In genomic region chr5:36239370-36240293, GRCh38 we compare ENCODE assay signal across 9 cellular contexts. TPM values are rescaled to one million over a fixed set of nuclear protein-coding genes. Genes with fewer than 3 reads are reported as not detected.
A peak's percentile ranks its signal among the peaks of the same experiment; 100 is the strongest.
DNase-seq lines count a peak whose midpoint lies in the region; ATAC-seq and TF ChIP-seq lines count a peak whose summit lies in the region.
"Had no signal": no experiment of that assay in that cellular context is flagged by ENCODE, and none has a peak within 500 bp of the region (broad histone marks: within the 10 kb centered on the region; RNA-seq: fewer than 3 reads in every experiment).

No MANE protein-coding gene starts in this region.

- ATAC-seq in Panc1 (no peak), HG03571 (IDR thresholded peaks at IDR 0.05; ENCODE audit: unreplicated experiment) (no peak), GM21447 (IDR thresholded peaks at IDR 0.05; ENCODE audit: unreplicated experiment) (no peak), HG03469 (IDR thresholded peaks at IDR 0.05; ENCODE audit: unreplicated experiment) (no peak)

- WGBS in GM23248 (ENCODE audit: low coverage in 1 of 2, low lambda C conversion rate in 2 of 2, missing lambda C conversion rate in 2 of 2), 2 experiments = 22 to 27% methylated on average over 4 of the region's 4 CpGs
- 27 to 53% methylated on average over 4 of the region's 4 CpGs for WGBS in sigmoid colon, 2 donors

- TF ChIP-seq CTCF in Panc1 (IDR thresholded peaks at IDR 0.05) (no peak), fibroblast of lung (conservative IDR thresholded peaks at IDR 0.05 in 1 of 2, IDR thresholded peaks at IDR 0.05 in 1 of 2; ENCODE audit: low read depth in 1 of 2, low read length in 2 of 2) (no peak), sigmoid colon (IDR thresholded peaks at IDR 0.05) (no peak)

- peak overlapping the region; percentile 96 for H3K4me2 ChIP-seq in GM23248 (ENCODE audit: unreplicated experiment)
- peak overlapping the region; percentile 38 for H3K4me2 ChIP-seq in fibroblast of lung (ENCODE audit: extremely low read depth, insufficient read depth, low read length)

- H3K9me2 ChIP-seq in GM23248 (ENCODE audit: insufficient read depth) = no peaks in the 10 kb centered on the region

- TF ChIP-seq EP300 in sigmoid colon (IDR thresholded peaks at IDR 0.05) = no peak

- intact Hi-C loops in Panc1 (cut with micrococcal nuclease; ENCODE audit: unreplicated experiment) (no loop called here), sigmoid colon (cut with DNase I) (loop anchor here (5.0 to 10.0 kb wide), 3 partner anchors 65 to 633 kb away; partner anchors contain the start of genes LMBRD2, RANBP3L and SKP2)

- peak overlapping the region; percentile 96 for H3K9ac ChIP-seq in GM23248
- no peak overlapping the region for H3K9ac ChIP-seq in fibroblast of lung (ENCODE audit: insufficient read depth, low read length)

- H3K27ac ChIP-seq in GM23248 (peak overlapping the region; percentile 93), Panc1 (ENCODE audit: low read length) (0 out of 2 replicates have a peak overlapping the region, but pooled peaks have one; percentile 7), fibroblast of lung (ENCODE audit: insufficient read depth, low read length) (no peak overlapping the region), sigmoid colon (peak overlapping the region; percentile 99 to 100 (median 99))

- in situ Hi-C loops in GM23248 (cut with MboI) = no loop called here
- in situ Hi-C loops in Panc1 (cut with HindIII; ENCODE audit: low pct_unique_long_range_greater_than_20kb, low sequenced_read_pairs) = no loop called here

- H3K4me1 ChIP-seq in GM23248 (ENCODE audit: insufficient read depth) (peaks cover 31% of the 10 kb centered on the region), Panc1 (ENCODE audit: control insufficient read depth, insufficient read depth, low read length) (peaks cover 25% of the 10 kb centered on the region), fibroblast of lung (ENCODE audit: control insufficient read depth, extremely low read depth, insufficient read depth, low read length) (no peaks in the 10 kb centered on the region), sigmoid colon (peaks cover 0 to 55% (median 48%) of the 10 kb centered on the region in 4 donors)

- BruUV-seq in Panc1 (replicated peaks; lab: Mats Ljungman, UMichigan) = TSS peak; percentile 81

- CTCF ChIA-PET in Panc1 (lab: Charles Lee) = interaction anchor here (1.1 kb wide), 1 partner anchor 161 kb away, joined by 3 read pairs; no protein-coding TSS in a partner anchor

- H3K79me2 ChIP-seq in GM23248 (ENCODE audit: insufficient read depth) (peaks cover 62% of the 10 kb centered on the region), fibroblast of lung (ENCODE audit: control insufficient read depth, insufficient read depth, low read length) (peaks cover 25% of the 10 kb centered on the region)

- peak; percentile 13 for DNase-seq in GM23248
- DNase-seq in Panc1 (ENCODE audit: low read depth, low spot score) = no peak
- DNase-seq in fibroblast of lung (ENCODE audit: low read depth in 2 of 2) = no peak
- no peak for DNase-seq in sigmoid colon
- no peak for DNase-seq in stimulated activated CD8-positive, alpha-beta memory T cell treated with anti-CD3 and anti-CD28 coated beads, Interleukin-4, amount 100 ng/mL, for 48 hours
- DNase-seq: NCI-H2081 treated with DMSO at 0.1 percent for 48 hours had no signal

- H3K27me3 ChIP-seq in GM23248 (replicated peaks; ENCODE audit: insufficient read depth) (no peaks in the 10 kb centered on the region), Panc1 (ENCODE audit: control insufficient read depth, insufficient read depth, low read length) (no peaks in the 10 kb centered on the region), fibroblast of lung (ENCODE audit: control insufficient read depth, insufficient read depth, low read length) (no peaks in the 10 kb centered on the region), sigmoid colon (no peaks in the 10 kb centered on the region)

- no peak for TF ChIP-seq POLR2A in sigmoid colon (IDR thresholded peaks at IDR 0.05)

- H3F3A ChIP-seq in GM23248 (ENCODE audit: insufficient read depth) = peaks cover 10% of the 10 kb centered on the region; the same call in 1 of the 2 replicates

- H2AFZ ChIP-seq in GM23248 = peak overlapping the region; percentile 76; the same call in 1 of the 2 replicates
- H2AFZ ChIP-seq in fibroblast of lung (ENCODE audit: low read length) = no peak overlapping the region

- H3K36me3 ChIP-seq in GM23248 (ENCODE audit: low read depth) (no peaks in the 10 kb centered on the region), Panc1 (ENCODE audit: control insufficient read depth, insufficient read depth, low read length) (no peaks in the 10 kb centered on the region; the same call in 1 of the 2 replicates), fibroblast of lung (ENCODE audit: control insufficient read depth, insufficient read depth, low read length) (no peaks in the 10 kb centered on the region), sigmoid colon (no peaks in the 10 kb centered on the region)

- peaks cover 8% of the 10 kb centered on the region; the same call in 1 of the 2 replicates for H4K20me1 ChIP-seq in GM23248 (ENCODE audit: insufficient read depth)
- H4K20me1 ChIP-seq in fibroblast of lung (ENCODE audit: control insufficient read depth, extremely low read depth, insufficient read depth, low read length) = no peaks in the 10 kb centered on the region

- H3K4me3 ChIP-seq in GM23248 (peak overlapping the region; percentile 81), Panc1 (ENCODE audit: low read depth in 2 of 2, low read length in 2 of 2) (peak overlapping the region; percentile 79; a peak in 3 of 4 replicates), fibroblast of lung (replicated peaks in 1 of 4; ENCODE audit: control extremely low read depth in 1 of 4, insufficient read depth in 1 of 4, low read depth in 3 of 4, low read length in 4 of 4) (peak overlapping the region in 3 of 4 experiments; percentile 79 to 85 (median 82)), sigmoid colon (peak overlapping the region in 3 of 4 donors; percentile 90 to 98 (median 91))

- H3K9me3 ChIP-seq in GM23248 (ENCODE audit: low read depth) (no peaks in the 10 kb centered on the region), Panc1 (ENCODE audit: control insufficient read depth, insufficient read depth, low read depth, low read length) (no peaks in the 10 kb centered on the region), fibroblast of lung (ENCODE audit: control insufficient read depth, insufficient read depth, low read depth, low read length) (no peaks in the 10 kb centered on the region), sigmoid colon (no peaks in the 10 kb centered on the region)

- POLR2A ChIA-PET in Panc1 (lab: Charles Lee) = interaction anchor here (0.5 to 0.6 kb wide), 3 partner anchors 9 to 1310 kb away, joined by 3 to 4 read pairs (median 3); no protein-coding TSS in a partner anchor

RNA-seq across cellular contexts. Expression of gene NADK2, which starts 2.1 kb away (rescaled TPM):
- 35.9 and 41.2 TPM in 2 replicates for total RNA-seq in GM23248 (2014; rRNA removed; shearing (Covaris generic))
- polyA plus RNA-seq in GM23248 (2016; fragmentation: Nextera tagmentation; extraction: Ambion mirVana) (13.2 and 15.3 TPM in 2 replicates), fibroblast of lung (11.5 and 11.6 TPM in 2 replicates), sigmoid colon (10 to 100 TPM in 1 of 3 donors, 1 to 10 TPM in 2; 7.8 to 13.4 (median 9.8) TPM)
- total RNA-seq in Panc1 (2021; ENCODE audit: unreplicated experiment) (22.5 TPM), fibroblast of lung (24.4 and 26.9 TPM in 2 replicates), sigmoid colon (10 to 100 TPM; 39.6 to 57.9 (median 43.1) TPM)
- polyA plus RNA-seq in Panc1 (2012; ENCODE audit: insufficient read length) = 11.9 TPM
- polyA plus RNA-seq in fibroblast of lung (2012) = 12.7 and 13.1 TPM in 2 replicates
- 2.3 and 17.6 TPM in 2 replicates for polyA minus RNA-seq in fibroblast of lung (ENCODE audit: low replicate concordance)
